ENCODE assay signal across 11 cellular contexts in genomic region chr3:7977245-7978103, GRCh38.
DNase-seq lines count a peak whose midpoint lies in the region; ATAC-seq and TF ChIP-seq lines count a peak whose summit lies in the region.
"Had no signal": no experiment of that assay in that cellular context is flagged by ENCODE, and none has a peak within 500 bp of the region (broad histone marks: within the 10 kb centered on the region; RNA-seq: fewer than 3 reads in every experiment).

No MANE protein-coding gene starts in this region.

- TF ChIP-seq POLR2A in heart left ventricle (IDR thresholded peaks at IDR 0.05): no peak

- H3K4me3 ChIP-seq in right atrium auricular region (peak overlapping the region in 1 of 2 donors; percentile 11), SJSA1 (no peak overlapping the region), heart left ventricle (no peak overlapping the region)

- TF ChIP-seq CTCF in right atrium auricular region (IDR thresholded peaks at IDR 0.05) (no peak), heart left ventricle (IDR thresholded peaks at IDR 0.05) (no peak)

- H3K36me3 ChIP-seq in right atrium auricular region (no peaks in the 10 kb centered on the region), SJSA1 (no peaks in the 10 kb centered on the region), heart left ventricle (no peaks in the 10 kb centered on the region)

- H3K4me1 ChIP-seq in right atrium auricular region (peaks cover 0 to 14% of the 10 kb centered on the region in 2 donors), SJSA1 (replicated peaks) (peaks cover 9% of the 10 kb centered on the region; the same call in 1 of the 2 replicates), heart left ventricle (peaks cover 0 to 11% (median 3%) of the 10 kb centered on the region in 12 donors)

- H3K9me3 ChIP-seq in right atrium auricular region (no peaks in the 10 kb centered on the region), SJSA1 (replicated peaks) (no peaks in the 10 kb centered on the region), heart left ventricle (no peaks in the 10 kb centered on the region)

- H3K27ac ChIP-seq in right atrium auricular region: no peak overlapping the region
- H3K27ac ChIP-seq in SJSA1: peak overlapping the region; percentile 73
- H3K27ac ChIP-seq in heart left ventricle: no peak overlapping the region
- H3K27ac ChIP-seq: RWPE1 had no signal

- DNase-seq in Right ventricle myocardium inferior (ENCODE audit: missing footprints): no peak
- no peak for DNase-seq in right atrium auricular region (ENCODE audit: low spot score)
- peak in 1 of 2 experiments; percentile 19 for DNase-seq in SJSA1 (ENCODE audit: low read depth in 1 of 2, low spot score in 2 of 2)
- DNase-seq in heart left ventricle: peak in 2 of 5 donors; percentile 29 to 32
- DNase-seq in amniotic stem cell (lab: John Stamatoyannopoulos, UW): no peak
- DNase-seq in MV-4-11 (lab: John Stamatoyannopoulos, UW): no peak
- DNase-seq in activated T-helper 2 cell treated with anti-CD3 and anti-CD28 coated beads, Interferon-gamma antibody, Interleukin-2, Interleukin-4, amounts not matched to agents 10 μg/mL and 5 μg/mL and 100 μg/mL, durations not matched to agents 14 hours and 24 hours and 36 hours (ENCODE audit: low spot score): no peak
- DNase-seq: activated CD8-positive, alpha-beta memory T cell treated with anti-CD3 and anti-CD28 coated beads, Interleukin-2, amount 50 U/mL, for 48 hours had no signal

- H3K27ac Mint-ChIP-seq in activated T-helper 2 cell treated with anti-CD3 and anti-CD28 coated beads, Interferon-gamma antibody, Interleukin-2, Interleukin-4, amounts not matched to agents 10 μg/mL and 5 μg/mL and 100 μg/mL, durations not matched to agents 14 hours and 24 hours and 36 hours: no peak overlapping the region
- H3K27ac Mint-ChIP-seq: dendritic cell treated with granulocyte-macrophage colony-stimulating factor and Interleukin-4, amounts not matched to agents 40 ng/mL and 50 ng/mL, for 4 days had no signal

- H3K27me3 ChIP-seq in right atrium auricular region: no peaks in the 10 kb centered on the region
- H3K27me3 ChIP-seq in SJSA1 (replicated peaks): no peaks in the 10 kb centered on the region
- H3K27me3 ChIP-seq in heart left ventricle: no peaks in the 10 kb centered on the region

- intact Hi-C loops in Right ventricle myocardium inferior (cut with DNase I) (no loop called here), heart left ventricle (cut with DNase I) (loop anchor here in 1 of 10 donors (10.0 kb wide), 1 partner anchor 117 kb away; no protein-coding TSS in a partner anchor)
- intact Hi-C loops in activated T-helper 2 cell treated with anti-CD3 and anti-CD28 coated beads, Interferon-gamma antibody, Interleukin-2, Interleukin-4, amounts not matched to agents 10 μg/mL and 5 μg/mL and 100 μg/mL, durations not matched to agents 14 hours and 24 hours and 36 hours (cut with micrococcal nuclease): no loop called here

- H3K4me3 Mint-ChIP-seq in activated T-helper 2 cell treated with anti-CD3 and anti-CD28 coated beads, Interferon-gamma antibody, Interleukin-2, Interleukin-4, amounts not matched to agents 10 μg/mL and 5 μg/mL and 100 μg/mL, durations not matched to agents 14 hours and 24 hours and 36 hours (ENCODE audit: low read depth): no peak overlapping the region
- H3K4me3 Mint-ChIP-seq: dendritic cell treated with granulocyte-macrophage colony-stimulating factor and Interleukin-4, amounts not matched to agents 40 ng/mL and 50 ng/mL, for 4 days had no signal

- H3K9me3 Mint-ChIP-seq in activated T-helper 2 cell treated with anti-CD3 and anti-CD28 coated beads, Interferon-gamma antibody, Interleukin-2, Interleukin-4, amounts not matched to agents 10 μg/mL and 5 μg/mL and 100 μg/mL, durations not matched to agents 14 hours and 24 hours and 36 hours: no peaks in the 10 kb centered on the region

- peak; percentile 60 for ATAC-seq in Right ventricle myocardium inferior
- ATAC-seq in heart left ventricle: peak; percentile 51 to 75 (median 72)
- no peak for ATAC-seq in HG03571 (IDR thresholded peaks at IDR 0.05; ENCODE audit: unreplicated experiment)

- H3K27me3 Mint-ChIP-seq in activated T-helper 2 cell treated with anti-CD3 and anti-CD28 coated beads, Interferon-gamma antibody, Interleukin-2, Interleukin-4, amounts not matched to agents 10 μg/mL and 5 μg/mL and 100 μg/mL, durations not matched to agents 14 hours and 24 hours and 36 hours (ENCODE audit: low read depth): no peaks in the 10 kb centered on the region
- H3K27me3 Mint-ChIP-seq: dendritic cell treated with granulocyte-macrophage colony-stimulating factor and Interleukin-4, amounts not matched to agents 40 ng/mL and 50 ng/mL, for 4 days had no signal

- WGBS in heart left ventricle, 4 donors: 43 to 59% (median 50%) methylated on average over 5 of the region's 5 CpGs

- H3K36me3 Mint-ChIP-seq in activated T-helper 2 cell treated with anti-CD3 and anti-CD28 coated beads, Interferon-gamma antibody, Interleukin-2, Interleukin-4, amounts not matched to agents 10 μg/mL and 5 μg/mL and 100 μg/mL, durations not matched to agents 14 hours and 24 hours and 36 hours (ENCODE audit: low read depth): no peaks in the 10 kb centered on the region

- H3K4me1 Mint-ChIP-seq in activated T-helper 2 cell treated with anti-CD3 and anti-CD28 coated beads, Interferon-gamma antibody, Interleukin-2, Interleukin-4, amounts not matched to agents 10 μg/mL and 5 μg/mL and 100 μg/mL, durations not matched to agents 14 hours and 24 hours and 36 hours (ENCODE audit: low read depth): no peaks in the 10 kb centered on the region
